1 cellular context compared by ENCODE assay signal in genomic region chr10:77287647-77288120, GRCh38.
TF ChIP-seq lines count a peak whose summit lies in the region.

No MANE protein-coding gene starts in this region.

TF ChIP-seq in HEK293, 187 proteins besides CTCF, POLR2A, EP300 and RAD21 (continued from another document):
- TF ChIP-seq ZNF26 (tag by site-specific recombination; IDR thresholded peaks at IDR 0.05) (no peak), ZNF571 (tag by site-specific recombination; IDR thresholded peaks at IDR 0.05) (no peak), MEIS1 (CRISPR knock-in tag; IDR thresholded peaks at IDR 0.05; ENCODE audit: borderline replicate concordance) (no peak), ZNF548 (tag by site-specific recombination; IDR thresholded peaks at IDR 0.05) (no peak), BCL11B (tag by site-specific recombination; IDR thresholded peaks at IDR 0.05; ENCODE audit: low read depth) (no peak; the same call in 1 of the 2 replicates), ZNF830 (tag by site-specific recombination; IDR thresholded peaks at IDR 0.05; ENCODE audit: low read depth) (no peak), ZNF2 (tag by site-specific recombination; IDR thresholded peaks at IDR 0.05) (peak; percentile 98), ZBTB8A (tag by site-specific recombination; IDR thresholded peaks at IDR 0.05) (peak; percentile 91), KLF1 (tag by site-specific recombination; IDR thresholded peaks at IDR 0.05) (peak; percentile 93), ZNF302 (tag by site-specific recombination; IDR thresholded peaks at IDR 0.05; ENCODE audit: low read depth) (no peak), ZNF544 (tag by site-specific recombination; IDR thresholded peaks at IDR 0.05) (no peak), SP7 (tag by site-specific recombination; IDR thresholded peaks at IDR 0.05) (peak; percentile 97), OVOL3 (tag by site-specific recombination; IDR thresholded peaks at IDR 0.05) (peak; percentile 100), ZNF785 (tag by site-specific recombination; IDR thresholded peaks at IDR 0.05) (no peak), ZNF629 (tag by site-specific recombination; IDR thresholded peaks at IDR 0.05) (peak; percentile 95), KLF7 (tag by site-specific recombination; IDR thresholded peaks at IDR 0.05; ENCODE audit: borderline replicate concordance) (peak; percentile 97), ZNF580 (tag by site-specific recombination; IDR thresholded peaks at IDR 0.05) (peak; percentile 99), ZNF473 (tag by site-specific recombination; IDR thresholded peaks at IDR 0.05) (no peak), ZNF140 (tag by site-specific recombination; IDR thresholded peaks at IDR 0.05) (no peak), ZNF837 (tag by site-specific recombination; IDR thresholded peaks at IDR 0.05) (no peak), REPIN1 (tag by site-specific recombination; IDR thresholded peaks at IDR 0.05; ENCODE audit: low read depth) (peak; percentile 59; the same call in 1 of the 2 replicates), GLI4 (tag by site-specific recombination; IDR thresholded peaks at IDR 0.05) (no peak), ZNF514 (tag by site-specific recombination; IDR thresholded peaks at IDR 0.05) (no peak), ZNF37A (tag by site-specific recombination; IDR thresholded peaks at IDR 0.05) (no peak), ZBTB10 (tag by site-specific recombination; IDR thresholded peaks at IDR 0.05) (no peak), ZNF654 (tag by site-specific recombination; IDR thresholded peaks at IDR 0.05; ENCODE audit: low read depth) (no peak), ZNF416 (tag by site-specific recombination; IDR thresholded peaks at IDR 0.05) (no peak), PBX3 (CRISPR knock-in tag; IDR thresholded peaks at IDR 0.05) (no peak), ZNF513 (tag by site-specific recombination; IDR thresholded peaks at IDR 0.05) (peak; percentile 59), MZF1 (tag by site-specific recombination; IDR thresholded peaks at IDR 0.05; ENCODE audit: borderline replicate concordance) (peak; percentile 99), ZXDB (tag by site-specific recombination; IDR thresholded peaks at IDR 0.05) (peak; percentile 100), PRDM2 (tag by site-specific recombination; IDR thresholded peaks at IDR 0.05; ENCODE audit: borderline replicate concordance) (no peak), ZNF521 (tag by site-specific recombination; IDR thresholded peaks at IDR 0.05) (no peak), SP2 (tag by site-specific recombination; IDR thresholded peaks at IDR 0.05) (no peak), ZNF223 (tag by site-specific recombination; IDR thresholded peaks at IDR 0.05) (no peak), ZNF792 (tag by site-specific recombination; IDR thresholded peaks at IDR 0.05) (peak; percentile 71), ZNF555 (tag by site-specific recombination; conservative IDR thresholded peaks at IDR 0.05) (no peak), ZNF138 (tag by site-specific recombination; IDR thresholded peaks at IDR 0.05; ENCODE audit: borderline replicate concordance) (no peak), ZNF121 (tag by site-specific recombination; IDR thresholded peaks at IDR 0.05) (peak; percentile 91), ZNF133 (tag by site-specific recombination; IDR thresholded peaks at IDR 0.05) (no peak), ZNF202 (tag by site-specific recombination; IDR thresholded peaks at IDR 0.05; ENCODE audit: borderline replicate concordance) (no peak), GFI1B (tag by site-specific recombination; IDR thresholded peaks at IDR 0.05) (peak; percentile 100), ZNF701 (tag by site-specific recombination; IDR thresholded peaks at IDR 0.05) (no peak), ZNF24 (tag by site-specific recombination; IDR thresholded peaks at IDR 0.05) (peak; percentile 98), ZNF768 (tag by site-specific recombination; IDR thresholded peaks at IDR 0.05) (no peak), KLF16 (tag by site-specific recombination; IDR thresholded peaks at IDR 0.05) (peak; percentile 80; the same call in 1 of the 2 replicates), ZBTB6 (tag by site-specific recombination; IDR thresholded peaks at IDR 0.05) (peak; percentile 78), ZNF146 (tag by site-specific recombination; IDR thresholded peaks at IDR 0.05) (peak; percentile 97)
TF ChIP-seq in HEK293: peak in this region for 92.
